In the genomic region with DNA sequence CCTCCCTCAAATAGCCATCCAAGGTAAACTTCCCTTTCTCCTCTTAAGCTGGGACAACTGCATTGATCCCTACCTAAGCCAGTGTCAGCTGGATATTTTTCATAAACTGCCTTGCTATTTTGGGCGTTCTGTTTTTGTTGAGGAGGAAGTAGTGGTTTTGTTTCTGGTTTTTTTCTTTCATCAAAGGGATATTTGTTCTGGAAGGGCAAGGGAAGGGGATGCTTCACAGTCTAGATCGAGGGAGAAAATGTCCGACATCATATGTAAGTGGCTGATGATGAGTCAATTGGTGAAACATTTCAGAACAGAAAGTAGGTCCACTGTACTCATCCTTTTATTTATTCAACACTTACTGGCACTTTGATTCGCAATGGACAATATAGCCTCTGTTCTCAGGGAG, we compare ENCODE assay signal across 2 cellular contexts.
TF ChIP-seq lines count a peak whose summit lies in the region.

No MANE protein-coding gene starts in this region.

TF ChIP-seq in IMR-90, 13 proteins besides CTCF, POLR2A, EP300 and RAD21:
- no peak for TF ChIP-seq FOS (IDR thresholded peaks at IDR 0.05; ENCODE audit: low read depth, low read length)
- TF ChIP-seq USF2 (IDR thresholded peaks at IDR 0.05; ENCODE audit: low read depth, low read length): no peak
- TF ChIP-seq RFX5 (IDR thresholded peaks at IDR 0.05; ENCODE audit: low read depth, low read length): no peak
- TF ChIP-seq CEBPB (IDR thresholded peaks at IDR 0.05; ENCODE audit: low read depth, low read length): no peak
- TF ChIP-seq MAZ (IDR thresholded peaks at IDR 0.05; ENCODE audit: borderline replicate concordance, low read depth, low read length): no peak
- no peak for TF ChIP-seq CHD1 (IDR thresholded peaks at IDR 0.05; ENCODE audit: low read depth, low read length)
- no peak for TF ChIP-seq RCOR1 (IDR thresholded peaks at IDR 0.05; ENCODE audit: insufficient replicate concordance, low read length)
- no peak for TF ChIP-seq SMC3 (IDR thresholded peaks at IDR 0.05; ENCODE audit: low read depth, low read length)
- no peak for TF ChIP-seq NFE2L2 (IDR thresholded peaks at IDR 0.05; ENCODE audit: low read depth, low read length)
- no peak for TF ChIP-seq ELK1 (IDR thresholded peaks at IDR 0.05; ENCODE audit: borderline replicate concordance, low read depth, low read length)
- no peak for TF ChIP-seq BHLHE40 (IDR thresholded peaks at IDR 0.05; ENCODE audit: low read depth, low read length)
- TF ChIP-seq MXI1 (IDR thresholded peaks at IDR 0.05; ENCODE audit: borderline replicate concordance, low read depth, low read length): no peak
- TF ChIP-seq MAFK (IDR thresholded peaks at IDR 0.05; ENCODE audit: low read depth, low read length): no peak

TF ChIP-seq in SK-N-SH, 30 proteins besides CTCF, POLR2A, EP300 and RAD21:
- TF ChIP-seq FOSL2 (IDR thresholded peaks at IDR 0.05; ENCODE audit: borderline replicate concordance, low read depth) (peak; percentile 14; the same call in 1 of the 2 replicates), YY1 (IDR thresholded peaks at IDR 0.05; ENCODE audit: low read depth) (no peak), MXI1 (IDR thresholded peaks at IDR 0.05; ENCODE audit: low read depth, low read length) (no peak), USF2 (IDR thresholded peaks at IDR 0.05; ENCODE audit: borderline replicate concordance, low read depth, low read length) (no peak), TAF1 (IDR thresholded peaks at IDR 0.05; ENCODE audit: borderline replicate concordance, low read depth, low read length) (no peak), SMC3 (IDR thresholded peaks at IDR 0.05; ENCODE audit: low read depth, low read length) (no peak), NRF1 (IDR thresholded peaks at IDR 0.05; ENCODE audit: low read depth, low read length) (no peak), MAX (IDR thresholded peaks at IDR 0.05; ENCODE audit: low read depth) (peak; percentile 51; the same call in 1 of the 2 replicates), TEAD4 (IDR thresholded peaks at IDR 0.05; ENCODE audit: borderline replicate concordance, insufficient read depth) (no peak), RCOR1 (IDR thresholded peaks at IDR 0.05; ENCODE audit: low read length) (no peak), NFIC (IDR thresholded peaks at IDR 0.05; ENCODE audit: borderline replicate concordance) (no peak), TCF12 (IDR thresholded peaks at IDR 0.05) (0 out of 2 replicates have a peak, but pooled peaks have one; percentile 38), GABPA (IDR thresholded peaks at IDR 0.05; ENCODE audit: low read depth) (no peak), JUND (IDR thresholded peaks at IDR 0.05) (no peak), FOXM1 (IDR thresholded peaks at IDR 0.05; ENCODE audit: low read depth) (no peak), EZH2phosphoT487 (IDR thresholded peaks at IDR 0.05; ENCODE audit: borderline replicate concordance, low read depth) (no peak), GATA2 (CRISPR knock-in tag; IDR thresholded peaks at IDR 0.05) (no peak), FOXJ3 (CRISPR knock-in tag; IDR thresholded peaks at IDR 0.05) (no peak), MEF2A (IDR thresholded peaks at IDR 0.05; ENCODE audit: borderline replicate concordance, low read depth) (no peak)
- TF ChIP-seq, protein P1, sequence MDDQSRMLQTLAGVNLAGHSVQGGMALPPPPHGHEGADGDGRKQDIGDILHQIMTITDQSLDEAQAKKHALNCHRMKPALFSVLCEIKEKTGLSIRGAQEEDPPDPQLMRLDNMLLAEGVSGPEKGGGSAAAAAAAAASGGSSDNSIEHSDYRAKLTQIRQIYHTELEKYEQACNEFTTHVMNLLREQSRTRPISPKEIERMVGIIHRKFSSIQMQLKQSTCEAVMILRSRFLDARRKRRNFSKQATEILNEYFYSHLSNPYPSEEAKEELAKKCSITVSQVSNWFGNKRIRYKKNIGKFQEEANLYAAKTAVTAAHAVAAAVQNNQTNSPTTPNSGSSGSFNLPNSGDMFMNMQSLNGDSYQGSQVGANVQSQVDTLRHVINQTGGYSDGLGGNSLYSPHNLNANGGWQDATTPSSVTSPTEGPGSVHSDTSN (IDR thresholded peaks at IDR 0.05): peak; percentile 5; the same call in 1 of the 2 replicates
- TF ChIP-seq, protein P2, sequence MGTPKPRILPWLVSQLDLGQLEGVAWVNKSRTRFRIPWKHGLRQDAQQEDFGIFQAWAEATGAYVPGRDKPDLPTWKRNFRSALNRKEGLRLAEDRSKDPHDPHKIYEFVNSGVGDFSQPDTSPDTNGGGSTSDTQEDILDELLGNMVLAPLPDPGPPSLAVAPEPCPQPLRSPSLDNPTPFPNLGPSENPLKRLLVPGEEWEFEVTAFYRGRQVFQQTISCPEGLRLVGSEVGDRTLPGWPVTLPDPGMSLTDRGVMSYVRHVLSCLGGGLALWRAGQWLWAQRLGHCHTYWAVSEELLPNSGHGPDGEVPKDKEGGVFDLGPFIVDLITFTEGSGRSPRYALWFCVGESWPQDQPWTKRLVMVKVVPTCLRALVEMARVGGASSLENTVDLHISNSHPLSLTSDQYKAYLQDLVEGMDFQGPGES (IDR thresholded peaks at IDR 0.05; ENCODE audit: low read depth, low read length): no peak
- TF ChIP-seq, protein P3, sequence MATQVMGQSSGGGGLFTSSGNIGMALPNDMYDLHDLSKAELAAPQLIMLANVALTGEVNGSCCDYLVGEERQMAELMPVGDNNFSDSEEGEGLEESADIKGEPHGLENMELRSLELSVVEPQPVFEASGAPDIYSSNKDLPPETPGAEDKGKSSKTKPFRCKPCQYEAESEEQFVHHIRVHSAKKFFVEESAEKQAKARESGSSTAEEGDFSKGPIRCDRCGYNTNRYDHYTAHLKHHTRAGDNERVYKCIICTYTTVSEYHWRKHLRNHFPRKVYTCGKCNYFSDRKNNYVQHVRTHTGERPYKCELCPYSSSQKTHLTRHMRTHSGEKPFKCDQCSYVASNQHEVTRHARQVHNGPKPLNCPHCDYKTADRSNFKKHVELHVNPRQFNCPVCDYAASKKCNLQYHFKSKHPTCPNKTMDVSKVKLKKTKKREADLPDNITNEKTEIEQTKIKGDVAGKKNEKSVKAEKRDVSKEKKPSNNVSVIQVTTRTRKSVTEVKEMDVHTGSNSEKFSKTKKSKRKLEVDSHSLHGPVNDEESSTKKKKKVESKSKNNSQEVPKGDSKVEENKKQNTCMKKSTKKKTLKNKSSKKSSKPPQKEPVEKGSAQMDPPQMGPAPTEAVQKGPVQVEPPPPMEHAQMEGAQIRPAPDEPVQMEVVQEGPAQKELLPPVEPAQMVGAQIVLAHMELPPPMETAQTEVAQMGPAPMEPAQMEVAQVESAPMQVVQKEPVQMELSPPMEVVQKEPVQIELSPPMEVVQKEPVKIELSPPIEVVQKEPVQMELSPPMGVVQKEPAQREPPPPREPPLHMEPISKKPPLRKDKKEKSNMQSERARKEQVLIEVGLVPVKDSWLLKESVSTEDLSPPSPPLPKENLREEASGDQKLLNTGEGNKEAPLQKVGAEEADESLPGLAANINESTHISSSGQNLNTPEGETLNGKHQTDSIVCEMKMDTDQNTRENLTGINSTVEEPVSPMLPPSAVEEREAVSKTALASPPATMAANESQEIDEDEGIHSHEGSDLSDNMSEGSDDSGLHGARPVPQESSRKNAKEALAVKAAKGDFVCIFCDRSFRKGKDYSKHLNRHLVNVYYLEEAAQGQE (IDR thresholded peaks at IDR 0.05; ENCODE audit: low read depth, low read length): no peak
- TF ChIP-seq, protein P4, sequence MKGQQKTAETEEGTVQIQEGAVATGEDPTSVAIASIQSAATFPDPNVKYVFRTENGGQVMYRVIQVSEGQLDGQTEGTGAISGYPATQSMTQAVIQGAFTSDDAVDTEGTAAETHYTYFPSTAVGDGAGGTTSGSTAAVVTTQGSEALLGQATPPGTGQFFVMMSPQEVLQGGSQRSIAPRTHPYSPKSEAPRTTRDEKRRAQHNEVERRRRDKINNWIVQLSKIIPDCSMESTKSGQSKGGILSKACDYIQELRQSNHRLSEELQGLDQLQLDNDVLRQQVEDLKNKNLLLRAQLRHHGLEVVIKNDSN (IDR thresholded peaks at IDR 0.05; ENCODE audit: borderline replicate concordance, low read depth): no peak
